24 cellular contexts compared by ENCODE assay signal in genomic region chr3:23232879-23233278, GRCh38.
"Had no signal": no experiment of that assay in that cellular context is flagged by ENCODE, and none has a peak within 500 bp of the region (broad histone marks: within the 10 kb centered on the region; RNA-seq: fewer than 3 reads in every experiment).

No MANE protein-coding gene starts in this region.

- H3K27me3 Mint-ChIP-seq: activated CD4-positive, alpha-beta T cell treated with anti-CD3 and anti-CD28 coated beads for 36 hours; activated CD8-positive, alpha-beta T cell treated with anti-CD3 and anti-CD28 coated beads for 36 hours; activated naive CD8-positive, alpha-beta T cell treated with anti-CD3 and anti-CD28 coated beads, Interleukin-2, amount 10 ng/mL, durations not matched to agents 7 days and 5 days; T-cell had no signal

- H3K36me3 Mint-ChIP-seq: T-cell had no signal

- H3K4me1 ChIP-seq: adrenal gland had no signal

- DNase-seq: activated CD4-positive, alpha-beta T cell treated with anti-CD3 and anti-CD28 coated beads for 36 hours; activated CD4-positive, alpha-beta T cell treated with anti-CD3 and anti-CD28 coated beads, Interleukin-2, amount 50 U/mL, for 1 hour; activated CD8-positive, alpha-beta memory T cell treated with anti-CD3 and anti-CD28 coated beads, Interleukin-2, amount 50 U/mL, for 4 hours; activated CD8-positive, alpha-beta T cell treated with anti-CD3 and anti-CD28 coated beads for 36 hours; activated naive CD4-positive, alpha-beta T cell treated with anti-CD3 and anti-CD28 coated beads, Interleukin-2, amount 50 U/mL, for 16 hours; activated naive CD8-positive, alpha-beta T cell treated with anti-CD3 and anti-CD28 coated beads, Interleukin-2, amount 10 ng/mL, durations not matched to agents 7 days and 5 days; adrenal gland; anterior cingulate cortex; cerebellar nuclear complex; NCI-H146; NCI-H187 treated with DMSO at 0.1 percent for 48 hours; NCI-H2081 treated with DMSO at 0.1 percent for 48 hours; NCI-H226; NCI-H82; OCI-M1; RPMI8226; T-cell; T-helper 2 cell; T1000 had no signal

- H3K27ac ChIP-seq: adrenal gland, SK-N-MC, VCaP had no signal

- H3K4me3 Mint-ChIP-seq: activated CD4-positive, alpha-beta T cell treated with anti-CD3 and anti-CD28 coated beads for 36 hours; activated CD8-positive, alpha-beta T cell treated with anti-CD3 and anti-CD28 coated beads for 36 hours; activated naive CD8-positive, alpha-beta T cell treated with anti-CD3 and anti-CD28 coated beads, Interleukin-2, amount 10 ng/mL, durations not matched to agents 7 days and 5 days; T-cell had no signal

- FAIRE-seq: TTC549 had no signal

- H3K36me3 ChIP-seq: adrenal gland had no signal

- H3K27ac Mint-ChIP-seq: activated CD4-positive, alpha-beta T cell treated with anti-CD3 and anti-CD28 coated beads for 36 hours; activated CD8-positive, alpha-beta T cell treated with anti-CD3 and anti-CD28 coated beads for 36 hours; activated naive CD8-positive, alpha-beta T cell treated with anti-CD3 and anti-CD28 coated beads, Interleukin-2, amount 10 ng/mL, durations not matched to agents 7 days and 5 days; T-cell had no signal

- H3K4me3 ChIP-seq: adrenal gland, SK-N-MC had no signal

- H3K9me3 ChIP-seq: adrenal gland had no signal

- ATAC-seq: activated CD4-positive, alpha-beta T cell treated with anti-CD3 and anti-CD28 coated beads for 36 hours; activated CD8-positive, alpha-beta T cell treated with anti-CD3 and anti-CD28 coated beads for 36 hours; Panc1; Right ventricle myocardium inferior; T-cell had no signal

- H3K9me3 Mint-ChIP-seq: activated CD8-positive, alpha-beta T cell treated with anti-CD3 and anti-CD28 coated beads for 36 hours; T-cell had no signal
